Comparison of ENCODE assay signal across 8 cellular contexts in genomic region chr5:81779935-81780266, GRCh38. TPM values are rescaled to one million over a fixed set of nuclear protein-coding genes. Genes with fewer than 3 reads are reported as not detected.
DNase-seq lines count a peak whose midpoint lies in the region; ATAC-seq, FAIRE-seq and TF ChIP-seq lines count a peak whose summit lies in the region.

No MANE protein-coding gene starts in this region.

- no peaks in the 10 kb centered on the region for H4K20me1 ChIP-seq in Karpas-422 (ENCODE audit: insufficient read depth, low read depth, low read length)

- H3K27ac ChIP-seq in Karpas-422 (ENCODE audit: low read length) = no peak overlapping the region
- H3K27ac ChIP-seq in prostate gland = peak overlapping the region; percentile 74 to 79

- peak; percentile 23 for FAIRE-seq in GM12891 (lab: Jason Lieb, UNC)

- H3K9me3 ChIP-seq in Karpas-422 (ENCODE audit: low read length) (no peaks in the 10 kb centered on the region), prostate gland (no peaks in the 10 kb centered on the region)

- no peak overlapping the region for H3K9ac ChIP-seq in Karpas-422 (ENCODE audit: low read length)

- TF ChIP-seq CTCF in prostate gland (IDR thresholded peaks at IDR 0.05) = no peak

- no peaks in the 10 kb centered on the region for H3K9me2 ChIP-seq in Karpas-422 (replicated peaks; ENCODE audit: insufficient read depth, low read length)

- H2AFZ ChIP-seq in Karpas-422 (ENCODE audit: low read length) = peak overlapping the region; percentile 76

- no peaks in the 10 kb centered on the region for H3K27me3 Mint-ChIP-seq in central memory CD8-positive, alpha-beta T cell

- H3K4me3 Mint-ChIP-seq in central memory CD8-positive, alpha-beta T cell = peak overlapping the region; percentile 69

- H3K4me2 ChIP-seq in Karpas-422 (ENCODE audit: low read depth, low read length, poor library complexity, severe bottlenecking) = peak overlapping the region; percentile 68

- H3K27ac Mint-ChIP-seq in central memory CD8-positive, alpha-beta T cell (ENCODE audit: low read depth) = peak overlapping the region; percentile 87

- no peak for DNase-seq in GM12891 (ENCODE audit: insufficient read length, low spot score)
- no peak for DNase-seq in Karpas-422
- DNase-seq in central memory CD8-positive, alpha-beta T cell (ENCODE audit: low spot score in 2 of 2) = no peak
- DNase-seq in prostate gland (ENCODE audit: low spot score) = no peak
- no peak for DNase-seq in stimulated activated CD4-positive, alpha-beta T cell treated with anti-CD3 and anti-CD28 coated beads, Interleukin-4, amount 100 ng/mL, for 24 hours
- DNase-seq in stimulated activated naive CD4-positive, alpha-beta T cell treated with Interleukin-2 at 50 U/mL for 16 hours (lab: John Stamatoyannopoulos, UW) = no peak
- no peak for DNase-seq in NOMO-1 treated with DMSO at 0.1 percent for 48 hours (lab: John Stamatoyannopoulos, UW; ENCODE audit: unreplicated experiment)
- DNase-seq in effector CD8-positive, alpha-beta T cell (lab: John Stamatoyannopoulos, UW) = no peak

- H3K36me3 Mint-ChIP-seq in central memory CD8-positive, alpha-beta T cell (ENCODE audit: insufficient read depth) = peaks cover 4% of the 10 kb centered on the region

- TF ChIP-seq POLR2A in GM12891 (IDR thresholded peaks at IDR 0.05; ENCODE audit: low read depth, low read length) (no peak), prostate gland (IDR thresholded peaks at IDR 0.05) (no peak)

- H3K36me3 ChIP-seq in Karpas-422 (ENCODE audit: insufficient read depth, low read length) (no peaks in the 10 kb centered on the region), prostate gland (no peaks in the 10 kb centered on the region)

- no peaks in the 10 kb centered on the region for H3K9me3 Mint-ChIP-seq in central memory CD8-positive, alpha-beta T cell

- H3K4me1 Mint-ChIP-seq in central memory CD8-positive, alpha-beta T cell = peaks cover 18% of the 10 kb centered on the region

- ATAC-seq in central memory CD8-positive, alpha-beta T cell (replicated peaks; ENCODE audit: extremely low read depth, poor library complexity, severe bottlenecking) = no peak

- 89% methylated on average over 4 of the region's 4 CpGs for WGBS in prostate gland

- H3K79me2 ChIP-seq in Karpas-422 (ENCODE audit: low read length) = no peaks in the 10 kb centered on the region

- H3K4me3 ChIP-seq in Karpas-422 (ENCODE audit: low read length) = no peak overlapping the region
- H3K4me3 ChIP-seq in prostate gland = no peak overlapping the region

- H3K27me3 ChIP-seq in Karpas-422 (ENCODE audit: low read length) (no peaks in the 10 kb centered on the region), prostate gland (replicated peaks; ENCODE audit: insufficient read depth) (no peaks in the 10 kb centered on the region)

- intact Hi-C loops in prostate gland (cut with DNase I) = no loop called here

- H3K4me1 ChIP-seq in Karpas-422 (ENCODE audit: low read length) = peaks cover 16% of the 10 kb centered on the region
- H3K4me1 ChIP-seq in prostate gland (replicated peaks) = peaks cover 9% of the 10 kb centered on the region

TF ChIP-seq in GM12891, 5 proteins besides CTCF, POLR2A, EP300 and RAD21:
- TF ChIP-seq POLR2AphosphoS5 (IDR thresholded peaks at IDR 0.05; ENCODE audit: low read depth, low read length) (no peak), POU2F2 (IDR thresholded peaks at IDR 0.05; ENCODE audit: low read depth, low read length) (no peak), PAX5 (IDR thresholded peaks at IDR 0.05; ENCODE audit: insufficient read depth, low read length, severe bottlenecking) (no peak), SPI1 (IDR thresholded peaks at IDR 0.05; ENCODE audit: low read depth, low read length) (no peak), TAF1 (IDR thresholded peaks at IDR 0.05; ENCODE audit: low read depth, low read length) (no peak)
TF ChIP-seq in GM12891: peak in this region for 0.

RNA-seq across cellular contexts. Expression of gene SSBP2, which starts 29.0 kb away (rescaled TPM):
- polyA plus RNA-seq in GM12891 (2012; ENCODE audit: low read depth, missing spikeins) = 48.3 TPM
- total RNA-seq in Karpas-422 (2014; rRNA removed; shearing (Covaris generic); ENCODE audit: low replicate concordance) = 74.2 and 148 TPM in 2 replicates
- 10 to 100 TPM; 25.1 to 26.9 TPM for total RNA-seq in prostate gland
